ENCODE assay signal across 12 cellular contexts in genomic region chr1:10057305-10057704, GRCh38. TPM values are rescaled to one million over a fixed set of nuclear protein-coding genes. Genes with fewer than 3 reads are reported as not detected.
A peak's percentile ranks its signal among the peaks of the same experiment; 100 is the strongest.
DNase-seq lines count a peak whose midpoint lies in the region; ATAC-seq and TF ChIP-seq lines count a peak whose summit lies in the region.
"Had no signal": no experiment of that assay in that cellular context is flagged by ENCODE, and none has a peak within 500 bp of the region (broad histone marks: within the 10 kb centered on the region; RNA-seq: fewer than 3 reads in every experiment).

No MANE protein-coding gene starts in this region.

- H3K27ac ChIP-seq in dorsolateral prefrontal cortex = peak overlapping the region in 55 of 59 donors; percentile 22 to 94 (median 73)

- no peak for ATAC-seq in GM18867 (IDR thresholded peaks at IDR 0.05; ENCODE audit: unreplicated experiment)
- ATAC-seq: stimulated activated naive CD8-positive, alpha-beta T cell treated with anti-CD3 and anti-CD28 coated beads, Interleukin-15, Interleukin-2, amounts not matched to agents 100 U/mL and 50 U/mL, for 24 hours had no signal

- H3K27me3 ChIP-seq in dorsolateral prefrontal cortex = no peaks in the 10 kb centered on the region

- H3K4me3 ChIP-seq in AG10803 (ENCODE audit: low read length) (no peak overlapping the region), dorsolateral prefrontal cortex (peak overlapping the region in 1 of 59 donors; percentile 8)

- H3K4me3 Mint-ChIP-seq in nephron progenitor cell = no peak overlapping the region
- H3K4me3 Mint-ChIP-seq: CD4-positive, CD25-positive, alpha-beta regulatory T cell had no signal

- peaks cover 17% of the 10 kb centered on the region for H3K4me1 Mint-ChIP-seq in nephron progenitor cell

- DNase-seq in AG10803 (ENCODE audit: low read depth) (peak; percentile 48), MV-4-11 (lab: John Stamatoyannopoulos, UW) (peak; percentile 39), dorsolateral prefrontal cortex (peak in 7 of 10 donors; percentile 45 to 76 (median 55)), nephron progenitor cell (no peak), T1000 (lab: John Stamatoyannopoulos, UW) (no peak), NCI-H82 treated with DMSO at 0.1 percent for 48 hours (lab: John Stamatoyannopoulos, UW; ENCODE audit: unreplicated experiment) (no peak), NCI-H1694 (lab: John Stamatoyannopoulos, UW) (no peak)
- DNase-seq: activated CD8-positive, alpha-beta memory T cell treated with anti-CD3 and anti-CD28 coated beads, Interleukin-2, amount 50 U/mL, for 48 hours; CD4-positive, CD25-positive, alpha-beta regulatory T cell; NCI-H226; stimulated activated naive CD8-positive, alpha-beta T cell treated with anti-CD3 and anti-CD28 coated beads, Interleukin-15, Interleukin-2, amounts not matched to agents 100 U/mL and 50 U/mL, for 24 hours had no signal

- no peaks in the 10 kb centered on the region for H3K27me3 Mint-ChIP-seq in nephron progenitor cell (ENCODE audit: low read depth, poor library complexity)
- H3K27me3 Mint-ChIP-seq: CD4-positive, CD25-positive, alpha-beta regulatory T cell had no signal

- TF ChIP-seq CTCF in AG10803 (conservative IDR thresholded peaks at IDR 0.05; ENCODE audit: low read length) = no peak
- TF ChIP-seq CTCF in dorsolateral prefrontal cortex (IDR thresholded peaks at IDR 0.05 in 54 of 56, conservative IDR thresholded peaks at IDR 0.05 in 2 of 56; ENCODE audit: low read depth in 1 of 56, partially characterized antibody in 56 of 56) = no peak
- TF ChIP-seq CTCF in nephron progenitor cell (IDR thresholded peaks at IDR 0.05) = no peak

- no peaks in the 10 kb centered on the region for H3K9me3 Mint-ChIP-seq in nephron progenitor cell
- H3K9me3 Mint-ChIP-seq: CD4-positive, CD25-positive, alpha-beta regulatory T cell had no signal

- H3K27ac Mint-ChIP-seq in nephron progenitor cell = peak overlapping the region; percentile 58

- intact Hi-C loops in dorsolateral prefrontal cortex (cut with DNase I) = loop anchor here in 1 of 2 donors (5.0 kb wide), 1 partner anchor 75 kb away; no protein-coding TSS in a partner anchor

- H3K36me3 Mint-ChIP-seq in nephron progenitor cell (ENCODE audit: low read depth) = peaks cover 25% of the 10 kb centered on the region

RNA-seq across cellular contexts. Expression of gene UBE4B, which starts 24.5 kb away (rescaled TPM):
- 100 to 1,000 TPM in 1 of 120 experiments, 10 to 100 TPM in 119; 59.0 to 105 (median 78.4) TPM for total RNA-seq in dorsolateral prefrontal cortex

Comparison
In these comparisons a context has a peak if more than half of its experiments do, and no peak if none do; other contexts are left out.
1. DNase-seq: peak in AG10803 (single experiment), MV-4-11 (single experiment) and dorsolateral prefrontal cortex (7 of 10); none in nephron progenitor cell (single experiment), T1000 (single experiment), NCI-H82 treated with DMSO at 0.1 percent for 48 hours (single experiment) and NCI-H1694 (single experiment).